In the genomic region with DNA sequence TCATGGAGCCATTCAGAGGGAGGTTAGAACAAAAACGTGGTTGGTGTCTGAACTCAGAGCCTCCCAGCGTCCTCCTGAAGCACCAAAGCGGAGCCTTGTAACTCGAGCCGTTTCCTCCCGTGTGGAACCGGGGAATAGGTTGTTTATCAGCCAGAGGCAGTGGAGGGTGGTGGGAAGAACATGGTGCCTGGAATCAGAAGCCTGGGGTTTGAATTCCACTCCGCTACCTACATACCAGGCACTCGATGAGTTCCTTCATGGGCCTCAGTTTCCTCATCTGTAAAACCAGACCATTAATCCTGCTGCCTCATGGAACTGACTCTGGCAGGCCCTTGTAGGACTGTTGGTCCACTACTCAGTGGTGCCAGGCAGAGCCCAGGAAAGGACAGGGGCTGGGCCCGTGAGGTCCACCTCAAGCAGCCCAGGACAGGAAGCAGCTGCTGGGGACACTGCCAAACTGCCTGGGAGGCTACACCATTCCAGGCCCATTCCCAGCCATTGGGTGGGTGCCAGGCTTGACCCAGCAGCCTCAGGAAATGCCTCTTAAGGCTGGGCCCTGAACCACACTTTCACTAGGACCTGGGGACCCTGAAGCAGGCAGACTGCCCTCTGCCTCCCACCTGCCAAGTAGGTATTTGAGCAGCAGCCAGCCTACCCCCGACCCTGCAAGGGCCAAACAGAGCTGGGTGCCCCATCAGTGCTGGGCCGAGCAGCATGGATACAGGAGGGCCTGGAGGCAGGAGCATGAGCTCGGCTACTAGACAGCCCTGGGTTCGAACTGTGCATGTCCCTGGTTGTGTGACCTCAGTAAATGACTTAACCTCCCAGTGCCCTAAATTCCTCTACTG, we compare ENCODE assay signal across 1 cellular context.
TF ChIP-seq lines count a peak whose summit lies in the region.

No MANE protein-coding gene starts in this region.

TF ChIP-seq in GM23338, 12 proteins besides CTCF, POLR2A, EP300 and RAD21 (continued from another document):
- TF ChIP-seq, protein P1, sequence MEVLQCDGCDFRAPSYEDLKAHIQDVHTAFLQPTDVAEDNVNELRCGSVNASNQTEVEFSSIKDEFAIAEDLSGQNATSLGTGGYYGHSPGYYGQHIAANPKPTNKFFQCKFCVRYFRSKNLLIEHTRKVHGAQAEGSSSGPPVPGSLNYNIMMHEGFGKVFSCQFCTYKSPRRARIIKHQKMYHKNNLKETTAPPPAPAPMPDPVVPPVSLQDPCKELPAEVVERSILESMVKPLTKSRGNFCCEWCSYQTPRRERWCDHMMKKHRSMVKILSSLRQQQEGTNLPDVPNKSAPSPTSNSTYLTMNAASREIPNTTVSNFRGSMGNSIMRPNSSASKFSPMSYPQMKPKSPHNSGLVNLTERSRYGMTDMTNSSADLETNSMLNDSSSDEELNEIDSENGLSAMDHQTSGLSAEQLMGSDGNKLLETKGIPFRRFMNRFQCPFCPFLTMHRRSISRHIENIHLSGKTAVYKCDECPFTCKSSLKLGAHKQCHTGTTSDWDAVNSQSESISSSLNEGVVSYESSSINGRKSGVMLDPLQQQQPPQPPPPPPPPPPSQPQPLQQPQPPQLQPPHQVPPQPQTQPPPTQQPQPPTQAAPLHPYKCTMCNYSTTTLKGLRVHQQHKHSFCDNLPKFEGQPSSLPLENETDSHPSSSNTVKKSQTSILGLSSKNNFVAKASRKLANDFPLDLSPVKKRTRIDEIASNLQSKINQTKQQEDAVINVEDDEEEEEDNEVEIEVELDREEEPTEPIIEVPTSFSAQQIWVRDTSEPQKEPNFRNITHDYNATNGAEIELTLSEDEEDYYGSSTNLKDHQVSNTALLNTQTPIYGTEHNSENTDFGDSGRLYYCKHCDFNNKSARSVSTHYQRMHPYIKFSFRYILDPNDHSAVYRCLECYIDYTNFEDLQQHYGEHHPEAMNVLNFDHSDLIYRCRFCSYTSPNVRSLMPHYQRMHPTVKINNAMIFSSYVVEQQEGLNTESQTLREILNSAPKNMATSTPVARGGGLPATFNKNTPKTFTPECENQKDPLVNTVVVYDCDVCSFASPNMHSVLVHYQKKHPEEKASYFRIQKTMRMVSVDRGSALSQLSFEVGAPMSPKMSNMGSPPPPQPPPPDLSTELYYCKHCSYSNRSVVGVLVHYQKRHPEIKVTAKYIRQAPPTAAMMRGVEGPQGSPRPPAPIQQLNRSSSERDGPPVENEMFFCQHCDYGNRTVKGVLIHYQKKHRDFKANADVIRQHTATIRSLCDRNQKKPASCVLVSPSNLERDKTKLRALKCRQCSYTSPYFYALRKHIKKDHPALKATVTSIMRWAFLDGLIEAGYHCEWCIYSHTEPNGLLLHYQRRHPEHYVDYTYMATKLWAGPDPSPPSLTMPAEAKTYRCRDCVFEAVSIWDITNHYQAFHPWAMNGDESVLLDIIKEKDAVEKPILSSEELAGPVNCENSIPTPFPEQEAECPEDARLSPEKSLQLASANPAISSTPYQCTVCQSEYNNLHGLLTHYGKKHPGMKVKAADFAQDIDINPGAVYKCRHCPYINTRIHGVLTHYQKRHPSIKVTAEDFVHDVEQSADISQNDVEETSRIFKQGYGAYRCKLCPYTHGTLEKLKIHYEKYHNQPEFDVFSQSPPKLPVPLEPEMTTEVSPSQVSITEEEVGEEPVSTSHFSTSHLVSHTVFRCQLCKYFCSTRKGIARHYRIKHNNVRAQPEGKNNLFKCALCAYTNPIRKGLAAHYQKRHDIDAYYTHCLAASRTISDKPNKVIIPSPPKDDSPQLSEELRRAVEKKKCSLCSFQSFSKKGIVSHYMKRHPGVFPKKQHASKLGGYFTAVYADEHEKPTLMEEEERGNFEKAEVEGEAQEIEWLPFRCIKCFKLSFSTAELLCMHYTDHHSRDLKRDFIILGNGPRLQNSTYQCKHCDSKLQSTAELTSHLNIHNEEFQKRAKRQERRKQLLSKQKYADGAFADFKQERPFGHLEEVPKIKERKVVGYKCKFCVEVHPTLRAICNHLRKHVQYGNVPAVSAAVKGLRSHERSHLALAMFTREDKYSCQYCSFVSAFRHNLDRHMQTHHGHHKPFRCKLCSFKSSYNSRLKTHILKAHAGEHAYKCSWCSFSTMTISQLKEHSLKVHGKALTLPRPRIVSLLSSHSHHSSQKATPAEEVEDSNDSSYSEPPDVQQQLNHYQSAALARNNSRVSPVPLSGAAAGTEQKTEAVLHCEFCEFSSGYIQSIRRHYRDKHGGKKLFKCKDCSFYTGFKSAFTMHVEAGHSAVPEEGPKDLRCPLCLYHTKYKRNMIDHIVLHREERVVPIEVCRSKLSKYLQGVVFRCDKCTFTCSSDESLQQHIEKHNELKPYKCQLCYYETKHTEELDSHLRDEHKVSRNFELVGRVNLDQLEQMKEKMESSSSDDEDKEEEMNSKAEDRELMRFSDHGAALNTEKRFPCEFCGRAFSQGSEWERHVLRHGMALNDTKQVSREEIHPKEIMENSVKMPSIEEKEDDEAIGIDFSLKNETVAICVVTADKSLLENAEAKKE (CRISPR knock-in tag; IDR thresholded peaks at IDR 0.05), result no peak
- TF ChIP-seq JUNB (IDR thresholded peaks at IDR 0.05; ENCODE audit: unreplicated experiment), result no peak
- 0 out of 2 replicates have a peak, but pooled peaks have one; percentile 10 for TF ChIP-seq POLR2AphosphoS5 (IDR thresholded peaks at IDR 0.05; ENCODE audit: low read depth)
